1 cellular context compared by ENCODE assay signal in the genomic region with DNA sequence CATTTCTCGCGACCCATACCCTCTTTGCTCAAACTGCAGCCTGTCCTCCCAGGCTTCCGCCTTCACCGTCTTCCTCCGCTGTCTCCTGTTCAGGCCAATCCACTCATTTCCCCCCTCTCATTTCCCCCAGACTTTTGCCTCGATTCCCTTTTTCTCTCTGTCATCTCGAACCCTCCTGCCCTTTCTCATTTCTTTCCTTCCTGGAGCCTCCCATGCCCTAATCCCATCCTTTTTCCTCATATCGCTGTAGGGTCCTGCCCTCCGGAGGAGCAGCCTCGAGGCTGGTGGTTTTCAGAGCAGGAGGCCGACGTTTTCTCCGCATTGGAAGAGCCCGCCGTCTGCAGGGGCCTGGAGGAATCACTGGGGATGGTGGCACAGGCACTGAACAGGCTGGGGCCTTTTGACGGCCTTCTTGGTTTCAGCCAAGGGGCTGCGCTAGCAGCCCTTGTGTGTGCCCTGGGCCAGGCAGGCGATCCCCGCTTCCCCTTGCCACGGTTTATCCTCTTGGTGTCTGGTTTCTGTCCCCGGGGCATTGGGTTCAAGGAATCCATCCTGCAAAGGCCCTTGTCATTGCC.
TF ChIP-seq lines count a peak whose summit lies in the region.

No MANE protein-coding gene starts in this region.

TF ChIP-seq in HepG2, 621 proteins besides CTCF, POLR2A, EP300 and RAD21 (continued from another document and continues in another):
- TF ChIP-seq, protein P1, sequence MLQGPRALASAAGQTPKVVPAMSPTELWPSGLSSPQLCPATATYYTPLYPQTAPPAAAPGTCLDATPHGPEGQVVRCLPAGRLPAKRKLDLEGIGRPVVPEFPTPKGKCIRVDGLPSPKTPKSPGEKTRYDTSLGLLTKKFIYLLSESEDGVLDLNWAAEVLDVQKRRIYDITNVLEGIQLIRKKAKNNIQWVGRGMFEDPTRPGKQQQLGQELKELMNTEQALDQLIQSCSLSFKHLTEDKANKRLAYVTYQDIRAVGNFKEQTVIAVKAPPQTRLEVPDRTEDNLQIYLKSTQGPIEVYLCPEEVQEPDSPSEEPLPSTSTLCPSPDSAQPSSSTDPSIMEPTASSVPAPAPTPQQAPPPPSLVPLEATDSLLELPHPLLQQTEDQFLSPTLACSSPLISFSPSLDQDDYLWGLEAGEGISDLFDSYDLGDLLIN (CRISPR knock-in tag; IDR thresholded peaks at IDR 0.05; ENCODE audit: borderline replicate concordance): no peak
- TF ChIP-seq IKZF1 (IDR thresholded peaks at IDR 0.05) (no peak), ZFP41 (CRISPR knock-in tag; IDR thresholded peaks at IDR 0.05; ENCODE audit: borderline replicate concordance) (no peak), XRCC5 (optimal IDR thresholded peaks at IDR 0.05; ENCODE audit: low read length) (peak; percentile 38), GLI4 (CRISPR knock-in tag; IDR thresholded peaks at IDR 0.05; ENCODE audit: borderline replicate concordance) (no peak), IRF2 (CRISPR knock-in tag; IDR thresholded peaks at IDR 0.05) (no peak), MBD4 (IDR thresholded peaks at IDR 0.05; ENCODE audit: borderline replicate concordance, low read length) (no peak), SNRNP70 (IDR thresholded peaks at IDR 0.05; ENCODE audit: low read depth, low read length) (no peak), JUN (CRISPR knock-in tag; IDR thresholded peaks at IDR 0.05) (peak; percentile 28; the same call in 1 of the 2 replicates), STAG1 (CRISPR knock-in tag; IDR thresholded peaks at IDR 0.05) (peak; percentile 40), KLF16 (CRISPR knock-in tag; IDR thresholded peaks at IDR 0.05) (no peak), SMYD3 (CRISPR knock-in tag; IDR thresholded peaks at IDR 0.05) (no peak), SNAI1 (CRISPR knock-in tag; IDR thresholded peaks at IDR 0.05; ENCODE audit: borderline replicate concordance) (no peak), ZNF720 (CRISPR knock-in tag; IDR thresholded peaks at IDR 0.05) (no peak), ZNF510 (CRISPR knock-in tag; IDR thresholded peaks at IDR 0.05; ENCODE audit: low read depth) (0 out of 2 replicates have a peak, but pooled peaks have one; percentile 11), ZNF333 (CRISPR knock-in tag; IDR thresholded peaks at IDR 0.05; ENCODE audit: borderline replicate concordance) (no peak), ATF7-NPFF (CRISPR knock-in tag; IDR thresholded peaks at IDR 0.05; ENCODE audit: low read depth) (no peak), ZNF672 (CRISPR knock-in tag; IDR thresholded peaks at IDR 0.05) (no peak), CENPT (CRISPR knock-in tag; IDR thresholded peaks at IDR 0.05; ENCODE audit: low read depth) (no peak), ZNF878 (CRISPR knock-in tag; IDR thresholded peaks at IDR 0.05) (0 out of 2 replicates have a peak, but pooled peaks have one; percentile 32)
- TF ChIP-seq, protein P2, sequence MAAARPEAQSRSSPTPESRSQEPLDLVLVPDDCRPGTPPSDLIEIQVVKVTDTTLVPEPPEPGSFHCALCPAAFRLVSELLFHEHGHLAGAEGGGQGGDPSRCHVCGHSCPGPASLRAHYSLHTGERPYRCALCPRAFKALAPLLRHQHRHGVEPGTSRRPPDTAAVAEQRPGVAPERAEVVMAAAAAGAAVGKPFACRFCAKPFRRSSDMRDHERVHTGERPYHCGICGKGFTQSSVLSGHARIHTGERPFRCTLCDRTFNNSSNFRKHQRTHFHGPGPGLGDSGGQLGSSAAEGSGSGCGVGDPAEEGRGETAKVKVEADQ (CRISPR knock-in tag; IDR thresholded peaks at IDR 0.05; ENCODE audit: borderline replicate concordance): no peak
- TF ChIP-seq, protein P3, sequence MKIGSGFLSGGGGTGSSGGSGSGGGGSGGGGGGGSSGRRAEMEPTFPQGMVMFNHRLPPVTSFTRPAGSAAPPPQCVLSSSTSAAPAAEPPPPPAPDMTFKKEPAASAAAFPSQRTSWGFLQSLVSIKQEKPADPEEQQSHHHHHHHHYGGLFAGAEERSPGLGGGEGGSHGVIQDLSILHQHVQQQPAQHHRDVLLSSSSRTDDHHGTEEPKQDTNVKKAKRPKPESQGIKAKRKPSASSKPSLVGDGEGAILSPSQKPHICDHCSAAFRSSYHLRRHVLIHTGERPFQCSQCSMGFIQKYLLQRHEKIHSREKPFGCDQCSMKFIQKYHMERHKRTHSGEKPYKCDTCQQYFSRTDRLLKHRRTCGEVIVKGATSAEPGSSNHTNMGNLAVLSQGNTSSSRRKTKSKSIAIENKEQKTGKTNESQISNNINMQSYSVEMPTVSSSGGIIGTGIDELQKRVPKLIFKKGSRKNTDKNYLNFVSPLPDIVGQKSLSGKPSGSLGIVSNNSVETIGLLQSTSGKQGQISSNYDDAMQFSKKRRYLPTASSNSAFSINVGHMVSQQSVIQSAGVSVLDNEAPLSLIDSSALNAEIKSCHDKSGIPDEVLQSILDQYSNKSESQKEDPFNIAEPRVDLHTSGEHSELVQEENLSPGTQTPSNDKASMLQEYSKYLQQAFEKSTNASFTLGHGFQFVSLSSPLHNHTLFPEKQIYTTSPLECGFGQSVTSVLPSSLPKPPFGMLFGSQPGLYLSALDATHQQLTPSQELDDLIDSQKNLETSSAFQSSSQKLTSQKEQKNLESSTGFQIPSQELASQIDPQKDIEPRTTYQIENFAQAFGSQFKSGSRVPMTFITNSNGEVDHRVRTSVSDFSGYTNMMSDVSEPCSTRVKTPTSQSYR (CRISPR knock-in tag; IDR thresholded peaks at IDR 0.05; ENCODE audit: borderline replicate concordance): no peak
- TF ChIP-seq, protein P4, sequence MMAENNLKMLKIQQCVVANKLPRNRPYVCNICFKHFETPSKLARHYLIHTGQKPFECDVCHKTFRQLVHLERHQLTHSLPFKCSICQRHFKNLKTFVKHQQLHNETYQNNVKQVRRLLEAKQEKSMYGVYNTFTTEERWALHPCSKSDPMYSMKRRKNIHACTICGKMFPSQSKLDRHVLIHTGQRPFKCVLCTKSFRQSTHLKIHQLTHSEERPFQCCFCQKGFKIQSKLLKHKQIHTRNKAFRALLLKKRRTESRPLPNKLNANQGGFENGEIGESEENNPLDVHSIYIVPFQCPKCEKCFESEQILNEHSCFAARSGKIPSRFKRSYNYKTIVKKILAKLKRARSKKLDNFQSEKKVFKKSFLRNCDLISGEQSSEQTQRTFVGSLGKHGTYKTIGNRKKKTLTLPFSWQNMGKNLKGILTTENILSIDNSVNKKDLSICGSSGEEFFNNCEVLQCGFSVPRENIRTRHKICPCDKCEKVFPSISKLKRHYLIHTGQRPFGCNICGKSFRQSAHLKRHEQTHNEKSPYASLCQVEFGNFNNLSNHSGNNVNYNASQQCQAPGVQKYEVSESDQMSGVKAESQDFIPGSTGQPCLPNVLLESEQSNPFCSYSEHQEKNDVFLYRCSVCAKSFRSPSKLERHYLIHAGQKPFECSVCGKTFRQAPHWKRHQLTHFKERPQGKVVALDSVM (CRISPR knock-in tag; IDR thresholded peaks at IDR 0.05): no peak
- TF ChIP-seq, protein P5, sequence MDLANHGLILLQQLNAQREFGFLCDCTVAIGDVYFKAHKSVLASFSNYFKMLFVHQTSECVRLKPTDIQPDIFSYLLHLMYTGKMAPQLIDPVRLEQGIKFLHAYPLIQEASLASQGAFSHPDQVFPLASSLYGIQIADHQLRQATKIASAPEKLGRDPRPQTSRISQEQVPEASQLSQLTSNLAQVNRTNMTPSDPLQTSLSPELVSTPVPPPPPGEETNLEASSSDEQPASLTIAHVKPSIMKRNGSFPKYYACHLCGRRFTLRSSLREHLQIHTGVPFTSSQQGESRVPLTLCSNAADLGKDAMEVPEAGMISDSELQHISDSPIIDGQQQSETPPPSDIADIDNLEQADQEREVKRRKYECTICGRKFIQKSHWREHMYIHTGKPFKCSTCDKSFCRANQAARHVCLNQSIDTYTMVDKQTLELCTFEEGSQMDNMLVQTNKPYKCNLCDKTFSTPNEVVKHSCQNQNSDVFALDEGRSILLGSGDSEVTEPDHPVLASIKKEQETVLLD (CRISPR knock-in tag; IDR thresholded peaks at IDR 0.05; ENCODE audit: low read depth): no peak; the same call in 1 of the 2 replicates
- TF ChIP-seq, protein P6, sequence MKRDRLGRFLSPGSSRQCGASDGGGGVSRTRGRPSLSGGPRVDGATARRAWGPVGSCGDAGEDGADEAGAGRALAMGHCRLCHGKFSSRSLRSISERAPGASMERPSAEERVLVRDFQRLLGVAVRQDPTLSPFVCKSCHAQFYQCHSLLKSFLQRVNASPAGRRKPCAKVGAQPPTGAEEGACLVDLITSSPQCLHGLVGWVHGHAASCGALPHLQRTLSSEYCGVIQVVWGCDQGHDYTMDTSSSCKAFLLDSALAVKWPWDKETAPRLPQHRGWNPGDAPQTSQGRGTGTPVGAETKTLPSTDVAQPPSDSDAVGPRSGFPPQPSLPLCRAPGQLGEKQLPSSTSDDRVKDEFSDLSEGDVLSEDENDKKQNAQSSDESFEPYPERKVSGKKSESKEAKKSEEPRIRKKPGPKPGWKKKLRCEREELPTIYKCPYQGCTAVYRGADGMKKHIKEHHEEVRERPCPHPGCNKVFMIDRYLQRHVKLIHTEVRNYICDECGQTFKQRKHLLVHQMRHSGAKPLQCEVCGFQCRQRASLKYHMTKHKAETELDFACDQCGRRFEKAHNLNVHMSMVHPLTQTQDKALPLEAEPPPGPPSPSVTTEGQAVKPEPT (CRISPR knock-in tag; IDR thresholded peaks at IDR 0.05; ENCODE audit: low read depth): no peak
- TF ChIP-seq, protein P7, sequence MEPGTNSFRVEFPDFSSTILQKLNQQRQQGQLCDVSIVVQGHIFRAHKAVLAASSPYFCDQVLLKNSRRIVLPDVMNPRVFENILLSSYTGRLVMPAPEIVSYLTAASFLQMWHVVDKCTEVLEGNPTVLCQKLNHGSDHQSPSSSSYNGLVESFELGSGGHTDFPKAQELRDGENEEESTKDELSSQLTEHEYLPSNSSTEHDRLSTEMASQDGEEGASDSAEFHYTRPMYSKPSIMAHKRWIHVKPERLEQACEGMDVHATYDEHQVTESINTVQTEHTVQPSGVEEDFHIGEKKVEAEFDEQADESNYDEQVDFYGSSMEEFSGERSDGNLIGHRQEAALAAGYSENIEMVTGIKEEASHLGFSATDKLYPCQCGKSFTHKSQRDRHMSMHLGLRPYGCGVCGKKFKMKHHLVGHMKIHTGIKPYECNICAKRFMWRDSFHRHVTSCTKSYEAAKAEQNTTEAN (CRISPR knock-in tag; conservative IDR thresholded peaks at IDR 0.05): no peak; the same call in 1 of the 2 replicates
- TF ChIP-seq, protein P8, sequence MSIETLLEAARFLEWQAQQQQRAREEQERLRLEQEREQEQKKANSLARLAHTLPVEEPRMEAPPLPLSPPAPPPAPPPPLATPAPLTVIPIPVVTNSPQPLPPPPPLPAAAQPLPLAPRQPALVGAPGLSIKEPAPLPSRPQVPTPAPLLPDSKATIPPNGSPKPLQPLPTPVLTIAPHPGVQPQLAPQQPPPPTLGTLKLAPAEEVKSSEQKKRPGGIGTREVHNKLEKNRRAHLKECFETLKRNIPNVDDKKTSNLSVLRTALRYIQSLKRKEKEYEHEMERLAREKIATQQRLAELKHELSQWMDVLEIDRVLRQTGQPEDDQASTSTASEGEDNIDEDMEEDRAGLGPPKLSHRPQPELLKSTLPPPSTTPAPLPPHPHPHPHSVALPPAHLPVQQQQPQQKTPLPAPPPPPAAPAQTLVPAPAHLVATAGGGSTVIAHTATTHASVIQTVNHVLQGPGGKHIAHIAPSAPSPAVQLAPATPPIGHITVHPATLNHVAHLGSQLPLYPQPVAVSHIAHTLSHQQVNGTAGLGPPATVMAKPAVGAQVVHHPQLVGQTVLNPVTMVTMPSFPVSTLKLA (IDR thresholded peaks at IDR 0.05): no peak
- TF ChIP-seq, protein P9, sequence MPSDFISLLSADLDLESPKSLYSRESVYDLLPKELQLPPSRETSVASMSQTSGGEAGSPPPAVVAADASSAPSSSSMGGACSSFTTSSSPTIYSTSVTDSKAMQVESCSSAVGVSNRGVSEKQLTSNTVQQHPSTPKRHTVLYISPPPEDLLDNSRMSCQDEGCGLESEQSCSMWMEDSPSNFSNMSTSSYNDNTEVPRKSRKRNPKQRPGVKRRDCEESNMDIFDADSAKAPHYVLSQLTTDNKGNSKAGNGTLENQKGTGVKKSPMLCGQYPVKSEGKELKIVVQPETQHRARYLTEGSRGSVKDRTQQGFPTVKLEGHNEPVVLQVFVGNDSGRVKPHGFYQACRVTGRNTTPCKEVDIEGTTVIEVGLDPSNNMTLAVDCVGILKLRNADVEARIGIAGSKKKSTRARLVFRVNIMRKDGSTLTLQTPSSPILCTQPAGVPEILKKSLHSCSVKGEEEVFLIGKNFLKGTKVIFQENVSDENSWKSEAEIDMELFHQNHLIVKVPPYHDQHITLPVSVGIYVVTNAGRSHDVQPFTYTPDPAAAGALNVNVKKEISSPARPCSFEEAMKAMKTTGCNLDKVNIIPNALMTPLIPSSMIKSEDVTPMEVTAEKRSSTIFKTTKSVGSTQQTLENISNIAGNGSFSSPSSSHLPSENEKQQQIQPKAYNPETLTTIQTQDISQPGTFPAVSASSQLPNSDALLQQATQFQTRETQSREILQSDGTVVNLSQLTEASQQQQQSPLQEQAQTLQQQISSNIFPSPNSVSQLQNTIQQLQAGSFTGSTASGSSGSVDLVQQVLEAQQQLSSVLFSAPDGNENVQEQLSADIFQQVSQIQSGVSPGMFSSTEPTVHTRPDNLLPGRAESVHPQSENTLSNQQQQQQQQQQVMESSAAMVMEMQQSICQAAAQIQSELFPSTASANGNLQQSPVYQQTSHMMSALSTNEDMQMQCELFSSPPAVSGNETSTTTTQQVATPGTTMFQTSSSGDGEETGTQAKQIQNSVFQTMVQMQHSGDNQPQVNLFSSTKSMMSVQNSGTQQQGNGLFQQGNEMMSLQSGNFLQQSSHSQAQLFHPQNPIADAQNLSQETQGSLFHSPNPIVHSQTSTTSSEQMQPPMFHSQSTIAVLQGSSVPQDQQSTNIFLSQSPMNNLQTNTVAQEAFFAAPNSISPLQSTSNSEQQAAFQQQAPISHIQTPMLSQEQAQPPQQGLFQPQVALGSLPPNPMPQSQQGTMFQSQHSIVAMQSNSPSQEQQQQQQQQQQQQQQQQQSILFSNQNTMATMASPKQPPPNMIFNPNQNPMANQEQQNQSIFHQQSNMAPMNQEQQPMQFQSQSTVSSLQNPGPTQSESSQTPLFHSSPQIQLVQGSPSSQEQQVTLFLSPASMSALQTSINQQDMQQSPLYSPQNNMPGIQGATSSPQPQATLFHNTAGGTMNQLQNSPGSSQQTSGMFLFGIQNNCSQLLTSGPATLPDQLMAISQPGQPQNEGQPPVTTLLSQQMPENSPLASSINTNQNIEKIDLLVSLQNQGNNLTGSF (CRISPR knock-in tag; IDR thresholded peaks at IDR 0.05): no peak
- TF ChIP-seq, protein P10, sequence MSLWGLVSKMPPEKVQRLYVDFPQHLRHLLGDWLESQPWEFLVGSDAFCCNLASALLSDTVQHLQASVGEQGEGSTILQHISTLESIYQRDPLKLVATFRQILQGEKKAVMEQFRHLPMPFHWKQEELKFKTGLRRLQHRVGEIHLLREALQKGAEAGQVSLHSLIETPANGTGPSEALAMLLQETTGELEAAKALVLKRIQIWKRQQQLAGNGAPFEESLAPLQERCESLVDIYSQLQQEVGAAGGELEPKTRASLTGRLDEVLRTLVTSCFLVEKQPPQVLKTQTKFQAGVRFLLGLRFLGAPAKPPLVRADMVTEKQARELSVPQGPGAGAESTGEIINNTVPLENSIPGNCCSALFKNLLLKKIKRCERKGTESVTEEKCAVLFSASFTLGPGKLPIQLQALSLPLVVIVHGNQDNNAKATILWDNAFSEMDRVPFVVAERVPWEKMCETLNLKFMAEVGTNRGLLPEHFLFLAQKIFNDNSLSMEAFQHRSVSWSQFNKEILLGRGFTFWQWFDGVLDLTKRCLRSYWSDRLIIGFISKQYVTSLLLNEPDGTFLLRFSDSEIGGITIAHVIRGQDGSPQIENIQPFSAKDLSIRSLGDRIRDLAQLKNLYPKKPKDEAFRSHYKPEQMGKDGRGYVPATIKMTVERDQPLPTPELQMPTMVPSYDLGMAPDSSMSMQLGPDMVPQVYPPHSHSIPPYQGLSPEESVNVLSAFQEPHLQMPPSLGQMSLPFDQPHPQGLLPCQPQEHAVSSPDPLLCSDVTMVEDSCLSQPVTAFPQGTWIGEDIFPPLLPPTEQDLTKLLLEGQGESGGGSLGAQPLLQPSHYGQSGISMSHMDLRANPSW (CRISPR knock-in tag; IDR thresholded peaks at IDR 0.05; ENCODE audit: borderline replicate concordance): no peak
